ENCODE assay signal across 8 cellular contexts in genomic region chr9:109574061-109574882, GRCh38.
DNase-seq lines count a peak whose midpoint lies in the region; ATAC-seq and TF ChIP-seq lines count a peak whose summit lies in the region.

No MANE protein-coding gene starts in this region.

- no peak overlapping the region for H3K4me3 ChIP-seq in stomach

- peaks cover 0 to 4% (median 1%) of the 10 kb centered on the region in 4 donors for H3K9me3 ChIP-seq in stomach

- no peak for TF ChIP-seq EP300 in stomach (IDR thresholded peaks at IDR 0.05)

- no peaks in the 10 kb centered on the region for H3K36me3 ChIP-seq in stomach

- intact Hi-C loops in stomach (cut with DNase I; ENCODE audit: low total_unique reads), result loop anchor here (5.0 kb wide), 1 partner anchor 243 kb away; no protein-coding TSS in a partner anchor

- WGBS in stomach, 5 donors, result 2 to 6% (median 4%) methylated on average over 2 of the region's 2 CpGs

- TF ChIP-seq CTCF in stomach (IDR thresholded peaks at IDR 0.05), result peak in 5 of 7 experiments; percentile 41 to 68 (median 55)
- peak in 1 of 3 donors; percentile 27 for TF ChIP-seq CTCF in omental fat pad (IDR thresholded peaks at IDR 0.05)

- H3K4me1 ChIP-seq in stomach, result no peaks in the 10 kb centered on the region

- no peaks in the 10 kb centered on the region for H3K27me3 ChIP-seq in stomach

- ATAC-seq in HG02938 (IDR thresholded peaks at IDR 0.05; ENCODE audit: unreplicated experiment) (peak; percentile 68), omental fat pad (ENCODE audit: low FRiP score) (no peak)

- TF ChIP-seq POLR2A in stomach (IDR thresholded peaks at IDR 0.05), result no peak

- DNase-seq in activated CD4-positive, alpha-beta T cell treated with anti-CD3 and anti-CD28 coated beads for 48 hours, result peak; percentile 25
- no peak for DNase-seq in activated CD4-positive, alpha-beta T cell treated with anti-CD3 and anti-CD28 coated beads, Interleukin-2, amount 50 U/mL, for 1 hour
- DNase-seq in NCI-H345 (lab: John Stamatoyannopoulos, UW), result peak; percentile 70
- DNase-seq in amniotic stem cell (lab: John Stamatoyannopoulos, UW), result peak; percentile 23
- peak; percentile 37 for DNase-seq in hepatic stellate cell (ENCODE audit: low spot score)
- DNase-seq in stomach, result no peak
- DNase-seq in omental fat pad (ENCODE audit: low spot score), result no peak

- H3K27ac ChIP-seq in stomach, result no peak overlapping the region

Comparison
In these comparisons a context has a peak if more than half of its experiments do, and no peak if none do; other contexts are left out.
1. DNase-seq: peak in activated CD4-positive, alpha-beta T cell treated with anti-CD3 and anti-CD28 coated beads for 48 hours (single experiment), NCI-H345 (single experiment), amniotic stem cell (single experiment) and hepatic stellate cell (single experiment); none in activated CD4-positive, alpha-beta T cell treated with anti-CD3 and anti-CD28 coated beads, Interleukin-2, amount 50 U/mL, for 1 hour (single experiment), stomach (single experiment) and omental fat pad (single experiment).